In genomic region chr1:21939650-21940374, GRCh38 we compare ENCODE assay signal across 8 cellular contexts. TPM values are rescaled to one million over a fixed set of nuclear protein-coding genes. Genes with fewer than 3 reads are reported as not detected.
A peak's percentile ranks its signal among the peaks of the same experiment; 100 is the strongest.
DNase-seq lines count a peak whose midpoint lies in the region; ATAC-seq, FAIRE-seq and TF ChIP-seq lines count a peak whose summit lies in the region.

No MANE protein-coding gene starts in this region.

- H3K27ac Mint-ChIP-seq in CD14-positive monocyte = peak overlapping the region in 2 of 7 donors; percentile 28 to 30
- no peak overlapping the region for H3K27ac Mint-ChIP-seq in activated CD8-positive, alpha-beta T cell treated with anti-CD3 and anti-CD28 coated beads, Interleukin-2, amount 10 ng/mL, durations not matched to agents 7 days and 5 days

- DNase-seq in CD14-positive monocyte (ENCODE audit: low spot score) = no peak
- DNase-seq in NB4 (ENCODE audit: low read depth) = peak; percentile 61
- DNase-seq in bronchial epithelial cell (ENCODE audit: low read depth) = peak; percentile 97
- DNase-seq in left lung = peak; percentile 79 to 85
- DNase-seq in activated T-cell treated with anti-CD3 and anti-CD28 coated beads, Interleukin-2, amount 50 U/mL, for 48 hours = no peak
- DNase-seq in activated CD8-positive, alpha-beta T cell treated with anti-CD3 and anti-CD28 coated beads, Interleukin-2, amount 10 ng/mL, durations not matched to agents 7 days and 5 days = no peak

- no peak for TF ChIP-seq POLR2A in NB4 (IDR thresholded peaks at IDR 0.05; ENCODE audit: extremely low read depth, insufficient read length)

- H3K27me3 ChIP-seq in bronchial epithelial cell (ENCODE audit: control insufficient read depth, insufficient read depth, low read length) (no peaks in the 10 kb centered on the region), left lung (peaks cover 0 to 9% of the 10 kb centered on the region in 2 donors), thymus (ENCODE audit: control insufficient read depth, insufficient read depth) (peaks cover 7% of the 10 kb centered on the region)

- TF ChIP-seq CTCF in CD14-positive monocyte (IDR thresholded peaks at IDR 0.05) = no peak
- no peak for TF ChIP-seq CTCF in NB4 (IDR thresholded peaks at IDR 0.05; ENCODE audit: low read depth, low read length)
- TF ChIP-seq CTCF in bronchial epithelial cell (IDR thresholded peaks at IDR 0.05; ENCODE audit: insufficient read depth, low read length, severe bottlenecking) = peak; percentile 70
- TF ChIP-seq CTCF in left lung (IDR thresholded peaks at IDR 0.05) = peak in 1 of 2 donors; percentile 49

- ATAC-seq in left lung (peak; percentile 9), GM19467 (IDR thresholded peaks at IDR 0.05; ENCODE audit: unreplicated experiment) (no peak)
- ATAC-seq in activated CD8-positive, alpha-beta T cell treated with anti-CD3 and anti-CD28 coated beads, Interleukin-2, amount 10 ng/mL, durations not matched to agents 7 days and 5 days = no peak

- H3K9me3 ChIP-seq in left lung = no peaks in the 10 kb centered on the region
- no peaks in the 10 kb centered on the region for H3K9me3 ChIP-seq in thymus (ENCODE audit: control insufficient read depth)

- peaks cover 31% of the 10 kb centered on the region for H3K4me1 Mint-ChIP-seq in CD14-positive monocyte
- H3K4me1 Mint-ChIP-seq in activated CD8-positive, alpha-beta T cell treated with anti-CD3 and anti-CD28 coated beads, Interleukin-2, amount 10 ng/mL, durations not matched to agents 7 days and 5 days (ENCODE audit: low read depth) = peaks cover 10% of the 10 kb centered on the region

- peaks cover 0 to 3% of the 10 kb centered on the region in 2 donors for H3K36me3 Mint-ChIP-seq in CD14-positive monocyte
- no peaks in the 10 kb centered on the region for H3K36me3 Mint-ChIP-seq in activated CD8-positive, alpha-beta T cell treated with anti-CD3 and anti-CD28 coated beads, Interleukin-2, amount 10 ng/mL, durations not matched to agents 7 days and 5 days (ENCODE audit: low read depth)

- H3K36me3 ChIP-seq in bronchial epithelial cell (ENCODE audit: control insufficient read depth, insufficient read depth, low read length) (no peaks in the 10 kb centered on the region), left lung (no peaks in the 10 kb centered on the region), thymus (ENCODE audit: control insufficient read depth, insufficient read depth) (no peaks in the 10 kb centered on the region)

- no peak for FAIRE-seq in bronchial epithelial cell (lab: Jason Lieb, UNC)

- intact Hi-C loops in CD14-positive monocyte (cut with micrococcal nuclease) (loop anchor here (5.0 to 10.0 kb wide), 2 partner anchors 123 to 125 kb away; partner anchors contain the start of gene LDLRAD2 (in 1 of the 2)), left lung (cut with DNase I) (no loop called here)

- peaks cover 0 to 2% (median 0%) of the 10 kb centered on the region in 7 donors for H3K9me3 Mint-ChIP-seq in CD14-positive monocyte
- H3K9me3 Mint-ChIP-seq in activated CD8-positive, alpha-beta T cell treated with anti-CD3 and anti-CD28 coated beads, Interleukin-2, amount 10 ng/mL, durations not matched to agents 7 days and 5 days (ENCODE audit: insufficient read depth) = no peaks in the 10 kb centered on the region

- H3K27me3 Mint-ChIP-seq in CD14-positive monocyte (ENCODE audit: low read depth in 3 of 3) = peaks cover 13 to 24% (median 16%) of the 10 kb centered on the region in 3 donors
- peaks cover 24% of the 10 kb centered on the region for H3K27me3 Mint-ChIP-seq in activated CD8-positive, alpha-beta T cell treated with anti-CD3 and anti-CD28 coated beads, Interleukin-2, amount 10 ng/mL, durations not matched to agents 7 days and 5 days (ENCODE audit: low read depth)

- WGBS in thymus = 64% methylated on average over 9 of the region's 9 CpGs

- H3K4me3 ChIP-seq in NB4 (ENCODE audit: low read depth, low read length) (no peak overlapping the region), bronchial epithelial cell (ENCODE audit: low read depth, low read length) (no peak overlapping the region), left lung (no peak overlapping the region), thymus (ENCODE audit: low read length) (no peak overlapping the region)

- POLR2A ChIA-PET in activated CD8-positive, alpha-beta T cell treated with anti-CD3 and anti-CD28 coated beads, Interleukin-2, amount 10 ng/mL, durations not matched to agents 7 days and 5 days (lab: Charles Lee) = no interaction called here

- CTCF ChIA-PET in activated CD8-positive, alpha-beta T cell treated with anti-CD3 and anti-CD28 coated beads, Interleukin-2, amount 10 ng/mL, durations not matched to agents 7 days and 5 days (lab: Charles Lee) = interaction anchor here (0.9 to 1.2 kb wide), 3 partner anchors 10 to 30 kb away, joined by 3 read pairs; no protein-coding TSS in a partner anchor

- H3K4me3 Mint-ChIP-seq in CD14-positive monocyte = peak overlapping the region; percentile 43 to 50
- no peak overlapping the region for H3K4me3 Mint-ChIP-seq in activated CD8-positive, alpha-beta T cell treated with anti-CD3 and anti-CD28 coated beads, Interleukin-2, amount 10 ng/mL, durations not matched to agents 7 days and 5 days

- H3K27ac ChIP-seq in left lung = peak overlapping the region; percentile 27 to 39
- peak overlapping the region; percentile 59 for H3K27ac ChIP-seq in thymus (ENCODE audit: low read depth)

- H3K4me1 ChIP-seq in left lung (peaks cover 19 to 48% of the 10 kb centered on the region in 2 donors), thymus (ENCODE audit: control insufficient read depth, insufficient read depth, low read length) (no peaks in the 10 kb centered on the region)

RNA-seq across cellular contexts. Expression of gene HSPG2, which starts 2.7 kb away (rescaled TPM):
- not detected for polyA plus RNA-seq in CD14-positive monocyte
- 28.7 and 36.1 TPM in 2 replicates for total RNA-seq in bronchial epithelial cell
- 100 to 1,000 TPM; 324 to 434 TPM for total RNA-seq in left lung
- 37.3 TPM for polyA plus RNA-seq in thymus
- total RNA-seq in activated CD8-positive, alpha-beta T cell treated with anti-CD3 and anti-CD28 coated beads, Interleukin-2, amount 10 ng/mL, durations not matched to agents 7 days and 5 days = 1 to 10 TPM; 3.2 to 3.8 TPM

RNA-seq across cellular contexts. Expression of gene CELA3B, which starts 37.0 kb away (rescaled TPM):
- polyA plus RNA-seq in CD14-positive monocyte (not detected), thymus (0.32 TPM)
- total RNA-seq in bronchial epithelial cell (not detected in 2 replicates), left lung (not detected)
- total RNA-seq in activated CD8-positive, alpha-beta T cell treated with anti-CD3 and anti-CD28 coated beads, Interleukin-2, amount 10 ng/mL, durations not matched to agents 7 days and 5 days = not detected

Comparison
In these comparisons a context has a peak if more than half of its experiments do, and no peak if none do; other contexts are left out.
1. DNase-seq: peak in NB4 (single experiment), bronchial epithelial cell (single experiment) and left lung (2 of 2); none in CD14-positive monocyte (single experiment), activated T-cell treated with anti-CD3 and anti-CD28 coated beads, Interleukin-2, amount 50 U/mL, for 48 hours (0 of 2) and activated CD8-positive, alpha-beta T cell treated with anti-CD3 and anti-CD28 coated beads, Interleukin-2, amount 10 ng/mL, durations not matched to agents 7 days and 5 days (single experiment).
2. intact Hi-C loops: an anchor here in CD14-positive monocyte (5.0 to 10.0 kb wide); none called in left lung.